ENCODE assay signal across 13 cellular contexts in the genomic region with DNA sequence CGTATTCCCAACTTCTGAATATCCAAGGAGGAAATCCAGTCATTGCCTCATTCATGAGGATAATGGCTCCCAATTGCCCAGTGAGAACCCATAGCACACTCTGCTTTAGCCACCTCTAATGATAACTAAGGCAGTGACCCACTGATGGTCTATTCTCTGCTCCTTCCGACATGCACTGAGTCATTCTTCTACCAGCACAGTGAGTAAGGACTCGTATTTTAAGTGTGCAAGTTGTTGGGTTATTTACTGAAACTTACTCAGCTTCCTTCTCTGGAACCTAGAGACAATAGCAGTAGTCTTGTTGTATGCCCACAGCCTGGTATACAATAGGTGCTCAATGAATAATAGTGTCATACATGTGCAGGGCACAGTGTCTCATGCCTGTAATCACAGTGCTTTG.
DNase-seq lines count a peak whose midpoint lies in the region; ATAC-seq and TF ChIP-seq lines count a peak whose summit lies in the region.
"Had no signal": no experiment of that assay in that cellular context is flagged by ENCODE, and none has a peak within 500 bp of the region (broad histone marks: within the 10 kb centered on the region; RNA-seq: fewer than 3 reads in every experiment).

No MANE protein-coding gene starts in this region.

- intact Hi-C loops in CD14-positive monocyte (cut with micrococcal nuclease) (no loop called here), esophagus squamous epithelium (cut with DNase I) (no loop called here)

- H3K4me3 ChIP-seq in esophagus squamous epithelium = no peak overlapping the region

- 56 to 69% methylated on average over 3 of the region's 3 CpGs for WGBS in esophagus squamous epithelium, 2 donors

- peaks cover 0 to 6% (median 0%) of the 10 kb centered on the region in 3 donors for H3K4me1 ChIP-seq in esophagus squamous epithelium

- peaks cover 0 to 1% (median 0%) of the 10 kb centered on the region in 7 donors for H3K9me3 Mint-ChIP-seq in CD14-positive monocyte
- no peaks in the 10 kb centered on the region for H3K9me3 Mint-ChIP-seq in activated naive CD8-positive, alpha-beta T cell treated with anti-CD3 and anti-CD28 coated beads for 36 hours
- H3K9me3 Mint-ChIP-seq: mesothelial cell of epicardium had no signal

- peak overlapping the region in 5 of 7 donors; percentile 68 to 96 (median 92) for H3K27ac Mint-ChIP-seq in CD14-positive monocyte
- H3K27ac Mint-ChIP-seq in activated naive CD8-positive, alpha-beta T cell treated with anti-CD3 and anti-CD28 coated beads for 36 hours = peak overlapping the region; percentile 70
- H3K27ac Mint-ChIP-seq: mesothelial cell of epicardium had no signal

- DNase-seq in CD14-positive monocyte (ENCODE audit: low spot score) (no peak), esophagus squamous epithelium (lab: John Stamatoyannopoulos, UW) (no peak), globus pallidus (ENCODE audit: low spot score) (no peak), GDM1 (lab: John Stamatoyannopoulos, UW) (no peak), AG08395 (ENCODE audit: low spot score) (no peak)
- DNase-seq in activated naive CD8-positive, alpha-beta T cell treated with anti-CD3 and anti-CD28 coated beads for 36 hours = no peak
- DNase-seq: activated naive CD4-positive, alpha-beta T cell; NCI-H2227 treated with DMSO at 0.1 percent for 48 hours; posterior cingulate gyrus had no signal

- peak; percentile 59 for ATAC-seq in GM21390 (IDR thresholded peaks at IDR 0.05; ENCODE audit: unreplicated experiment)
- ATAC-seq in HG03558 (IDR thresholded peaks at IDR 0.05; ENCODE audit: extremely low read depth, unreplicated experiment) = peak; percentile 40

- TF ChIP-seq POLR2A in esophagus squamous epithelium (IDR thresholded peaks at IDR 0.05) = no peak

- no peaks in the 10 kb centered on the region for H3K36me3 ChIP-seq in esophagus squamous epithelium

- no peak overlapping the region for H3K4me3 Mint-ChIP-seq in CD14-positive monocyte
- H3K4me3 Mint-ChIP-seq in activated naive CD8-positive, alpha-beta T cell treated with anti-CD3 and anti-CD28 coated beads for 36 hours = no peak overlapping the region
- H3K4me3 Mint-ChIP-seq: mesothelial cell of epicardium had no signal

- no peaks in the 10 kb centered on the region for H3K36me3 Mint-ChIP-seq in CD14-positive monocyte
- no peaks in the 10 kb centered on the region for H3K36me3 Mint-ChIP-seq in activated naive CD8-positive, alpha-beta T cell treated with anti-CD3 and anti-CD28 coated beads for 36 hours
- H3K36me3 Mint-ChIP-seq: mesothelial cell of epicardium had no signal

- H3K4me1 Mint-ChIP-seq in CD14-positive monocyte = peaks cover 15% of the 10 kb centered on the region
- peaks cover 12% of the 10 kb centered on the region for H3K4me1 Mint-ChIP-seq in activated naive CD8-positive, alpha-beta T cell treated with anti-CD3 and anti-CD28 coated beads for 36 hours
- H3K4me1 Mint-ChIP-seq: mesothelial cell of epicardium had no signal

- TF ChIP-seq CTCF in CD14-positive monocyte (IDR thresholded peaks at IDR 0.05) (no peak), esophagus squamous epithelium (IDR thresholded peaks at IDR 0.05) (no peak)

- no peak overlapping the region for H3K27ac ChIP-seq in esophagus squamous epithelium
- H3K27ac ChIP-seq: RWPE1 had no signal

- peaks cover 1 to 10% (median 1%) of the 10 kb centered on the region in 3 donors for H3K27me3 Mint-ChIP-seq in CD14-positive monocyte (ENCODE audit: low read depth in 3 of 3)
- H3K27me3 Mint-ChIP-seq in activated naive CD8-positive, alpha-beta T cell treated with anti-CD3 and anti-CD28 coated beads for 36 hours = no peaks in the 10 kb centered on the region

- H3K27me3 ChIP-seq in esophagus squamous epithelium = no peaks in the 10 kb centered on the region

- no peaks in the 10 kb centered on the region for H3K9me3 ChIP-seq in esophagus squamous epithelium
